ENCODE assay signal across 1 cellular context in the genomic region with DNA sequence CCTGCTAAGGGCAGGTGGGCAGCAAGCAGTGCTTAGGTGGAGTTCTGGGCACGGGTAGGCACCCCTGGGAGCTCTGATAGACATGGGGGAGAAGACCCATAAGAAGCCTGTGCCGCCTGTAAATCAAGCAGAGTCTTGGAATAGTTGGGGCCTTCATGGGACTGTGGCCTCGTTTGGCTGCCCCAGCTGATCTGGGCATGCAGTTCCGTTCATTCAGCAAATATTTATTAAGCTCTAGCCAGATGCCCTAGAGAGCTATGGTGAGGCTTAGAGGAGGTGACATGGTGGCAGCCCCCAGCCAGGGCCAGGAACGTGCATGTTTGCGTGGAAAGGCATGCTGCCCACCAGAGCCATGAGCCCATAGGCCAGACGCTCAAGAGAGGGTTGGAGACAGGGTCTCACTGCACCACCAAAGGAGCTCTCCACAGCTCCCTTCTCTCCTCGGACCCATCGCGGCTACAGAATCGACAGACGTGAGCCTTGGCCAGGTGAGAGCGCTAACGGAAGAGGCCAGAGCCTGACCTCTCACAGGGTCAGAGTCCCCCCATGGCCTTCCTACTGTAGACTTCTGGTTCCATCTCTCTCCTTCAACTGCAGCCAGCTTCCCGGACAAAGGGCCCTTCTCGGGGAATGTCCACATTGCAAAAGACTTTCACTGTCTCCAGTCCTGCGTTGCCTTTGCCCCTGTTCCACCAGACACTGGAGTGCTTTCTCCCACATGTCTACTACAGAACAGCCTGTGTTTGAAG.
A peak's percentile ranks its signal among the peaks of the same experiment; 100 is the strongest.
TF ChIP-seq lines count a peak whose summit lies in the region.

No MANE protein-coding gene starts in this region.

TF ChIP-seq in HepG2, 621 proteins besides CTCF, POLR2A, EP300 and RAD21 (continued from another document and continues in another):
- TF ChIP-seq MEIS1 (CRISPR knock-in tag; IDR thresholded peaks at IDR 0.05; ENCODE audit: borderline replicate concordance) (peak; percentile 35; the same call in 1 of the 2 replicates), ZNF549 (CRISPR knock-in tag; IDR thresholded peaks at IDR 0.05) (no peak), ZNF30 (CRISPR knock-in tag; IDR thresholded peaks at IDR 0.05) (no peak), RNF2 (conservative IDR thresholded peaks at IDR 0.05; ENCODE audit: low read depth) (0 out of 2 replicates have a peak, but pooled peaks have one; percentile 24), ZNF180 (CRISPR knock-in tag; IDR thresholded peaks at IDR 0.05; ENCODE audit: borderline replicate concordance, low read depth) (no peak), HNRNPH1 (optimal IDR thresholded peaks at IDR 0.05; ENCODE audit: low read depth, low read length) (no peak), ZZZ3 (CRISPR knock-in tag; IDR thresholded peaks at IDR 0.05; ENCODE audit: borderline replicate concordance) (no peak), ASH2L (IDR thresholded peaks at IDR 0.05; ENCODE audit: insufficient read length, low read depth, low read length) (no peak), ZNF264 (CRISPR knock-in tag; IDR thresholded peaks at IDR 0.05) (no peak), AGO1 (IDR thresholded peaks at IDR 0.05; ENCODE audit: low read depth, low read length, poor library complexity, severe bottlenecking) (no peak), PHF5A (CRISPR knock-in tag; IDR thresholded peaks at IDR 0.05; ENCODE audit: low read depth, unreplicated experiment) (no peak), ZNF10 (CRISPR knock-in tag; IDR thresholded peaks at IDR 0.05; ENCODE audit: borderline replicate concordance, low read depth) (no peak), ZMYM3 (CRISPR knock-in tag; IDR thresholded peaks at IDR 0.05) (peak; percentile 38; the same call in 1 of the 2 replicates), RARG (CRISPR knock-in tag; IDR thresholded peaks at IDR 0.05; ENCODE audit: low read depth) (no peak), ZNF562 (CRISPR knock-in tag; IDR thresholded peaks at IDR 0.05; ENCODE audit: borderline replicate concordance) (no peak), ZNF441 (CRISPR knock-in tag; IDR thresholded peaks at IDR 0.05; ENCODE audit: borderline replicate concordance) (no peak), ZNF747 (CRISPR knock-in tag; IDR thresholded peaks at IDR 0.05; ENCODE audit: borderline replicate concordance) (no peak), PHF20 (CRISPR knock-in tag; IDR thresholded peaks at IDR 0.05) (no peak), ZC3H4 (CRISPR knock-in tag; IDR thresholded peaks at IDR 0.05; ENCODE audit: borderline replicate concordance) (no peak), HES4 (CRISPR knock-in tag; IDR thresholded peaks at IDR 0.05; ENCODE audit: borderline replicate concordance) (no peak), GABPB1 (CRISPR knock-in tag; IDR thresholded peaks at IDR 0.05) (peak; percentile 38), ATRX (CRISPR knock-in tag; IDR thresholded peaks at IDR 0.05; ENCODE audit: borderline replicate concordance) (no peak), YEATS2 (CRISPR knock-in tag; IDR thresholded peaks at IDR 0.05; ENCODE audit: borderline replicate concordance) (no peak), ZNF607 (CRISPR knock-in tag; IDR thresholded peaks at IDR 0.05; ENCODE audit: borderline replicate concordance) (no peak), SMAD9 (CRISPR knock-in tag; IDR thresholded peaks at IDR 0.05) (no peak), CHD2 (IDR thresholded peaks at IDR 0.05; ENCODE audit: low read depth, low read length) (no peak), SALL1 (CRISPR knock-in tag; IDR thresholded peaks at IDR 0.05) (no peak; the same call in 1 of the 2 replicates), SP4 (CRISPR knock-in tag; IDR thresholded peaks at IDR 0.05) (no peak), TP53 (CRISPR knock-in tag; conservative IDR thresholded peaks at IDR 0.05) (no peak), NFYC (CRISPR knock-in tag; IDR thresholded peaks at IDR 0.05) (no peak), PCBP1 (IDR thresholded peaks at IDR 0.05; ENCODE audit: borderline replicate concordance, low read depth, low read length) (no peak), ZNF660 (CRISPR knock-in tag; IDR thresholded peaks at IDR 0.05; ENCODE audit: borderline replicate concordance, low read depth) (no peak), ZNF138 (CRISPR knock-in tag; IDR thresholded peaks at IDR 0.05; ENCODE audit: low read depth) (no peak), ZNF563 (CRISPR knock-in tag; IDR thresholded peaks at IDR 0.05) (no peak), ZBTB1 (CRISPR knock-in tag; IDR thresholded peaks at IDR 0.05; ENCODE audit: borderline replicate concordance) (no peak), ZNF430 (CRISPR knock-in tag; IDR thresholded peaks at IDR 0.05) (no peak; the same call in 1 of the 2 replicates), ZNF724P (CRISPR knock-in tag; IDR thresholded peaks at IDR 0.05; ENCODE audit: borderline replicate concordance) (no peak), PRMT3 (CRISPR knock-in tag; IDR thresholded peaks at IDR 0.05; ENCODE audit: borderline replicate concordance, low read depth) (no peak), SOX13 (IDR thresholded peaks at IDR 0.05) (no peak), SOX13 (CRISPR knock-in tag; conservative IDR thresholded peaks at IDR 0.05 in 1 of 2, IDR thresholded peaks at IDR 0.05 in 1 of 2) (peak in 1 of 2 experiments; percentile 63; a peak in 2 of 4 replicates)
- TF ChIP-seq, protein P1, sequence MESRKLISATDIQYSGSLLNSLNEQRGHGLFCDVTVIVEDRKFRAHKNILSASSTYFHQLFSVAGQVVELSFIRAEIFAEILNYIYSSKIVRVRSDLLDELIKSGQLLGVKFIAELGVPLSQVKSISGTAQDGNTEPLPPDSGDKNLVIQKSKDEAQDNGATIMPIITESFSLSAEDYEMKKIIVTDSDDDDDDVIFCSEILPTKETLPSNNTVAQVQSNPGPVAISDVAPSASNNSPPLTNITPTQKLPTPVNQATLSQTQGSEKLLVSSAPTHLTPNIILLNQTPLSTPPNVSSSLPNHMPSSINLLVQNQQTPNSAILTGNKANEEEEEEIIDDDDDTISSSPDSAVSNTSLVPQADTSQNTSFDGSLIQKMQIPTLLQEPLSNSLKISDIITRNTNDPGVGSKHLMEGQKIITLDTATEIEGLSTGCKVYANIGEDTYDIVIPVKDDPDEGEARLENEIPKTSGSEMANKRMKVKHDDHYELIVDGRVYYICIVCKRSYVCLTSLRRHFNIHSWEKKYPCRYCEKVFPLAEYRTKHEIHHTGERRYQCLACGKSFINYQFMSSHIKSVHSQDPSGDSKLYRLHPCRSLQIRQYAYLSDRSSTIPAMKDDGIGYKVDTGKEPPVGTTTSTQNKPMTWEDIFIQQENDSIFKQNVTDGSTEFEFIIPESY (CRISPR knock-in tag; IDR thresholded peaks at IDR 0.05), result peak; percentile 10; the same call in 1 of the 2 replicates
- TF ChIP-seq, protein P2, sequence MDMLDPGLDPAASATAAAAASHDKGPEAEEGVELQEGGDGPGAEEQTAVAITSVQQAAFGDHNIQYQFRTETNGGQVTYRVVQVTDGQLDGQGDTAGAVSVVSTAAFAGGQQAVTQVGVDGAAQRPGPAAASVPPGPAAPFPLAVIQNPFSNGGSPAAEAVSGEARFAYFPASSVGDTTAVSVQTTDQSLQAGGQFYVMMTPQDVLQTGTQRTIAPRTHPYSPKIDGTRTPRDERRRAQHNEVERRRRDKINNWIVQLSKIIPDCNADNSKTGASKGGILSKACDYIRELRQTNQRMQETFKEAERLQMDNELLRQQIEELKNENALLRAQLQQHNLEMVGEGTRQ (IDR thresholded peaks at IDR 0.05; ENCODE audit: low read depth, low read length), result no peak
- TF ChIP-seq, protein P2 (CRISPR knock-in tag; IDR thresholded peaks at IDR 0.05; ENCODE audit: borderline replicate concordance), result no peak
- TF ChIP-seq, protein P3, sequence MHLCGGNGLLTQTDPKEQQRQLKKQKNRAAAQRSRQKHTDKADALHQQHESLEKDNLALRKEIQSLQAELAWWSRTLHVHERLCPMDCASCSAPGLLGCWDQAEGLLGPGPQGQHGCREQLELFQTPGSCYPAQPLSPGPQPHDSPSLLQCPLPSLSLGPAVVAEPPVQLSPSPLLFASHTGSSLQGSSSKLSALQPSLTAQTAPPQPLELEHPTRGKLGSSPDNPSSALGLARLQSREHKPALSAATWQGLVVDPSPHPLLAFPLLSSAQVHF (CRISPR knock-in tag; IDR thresholded peaks at IDR 0.05), result no peak
- TF ChIP-seq, protein P4, sequence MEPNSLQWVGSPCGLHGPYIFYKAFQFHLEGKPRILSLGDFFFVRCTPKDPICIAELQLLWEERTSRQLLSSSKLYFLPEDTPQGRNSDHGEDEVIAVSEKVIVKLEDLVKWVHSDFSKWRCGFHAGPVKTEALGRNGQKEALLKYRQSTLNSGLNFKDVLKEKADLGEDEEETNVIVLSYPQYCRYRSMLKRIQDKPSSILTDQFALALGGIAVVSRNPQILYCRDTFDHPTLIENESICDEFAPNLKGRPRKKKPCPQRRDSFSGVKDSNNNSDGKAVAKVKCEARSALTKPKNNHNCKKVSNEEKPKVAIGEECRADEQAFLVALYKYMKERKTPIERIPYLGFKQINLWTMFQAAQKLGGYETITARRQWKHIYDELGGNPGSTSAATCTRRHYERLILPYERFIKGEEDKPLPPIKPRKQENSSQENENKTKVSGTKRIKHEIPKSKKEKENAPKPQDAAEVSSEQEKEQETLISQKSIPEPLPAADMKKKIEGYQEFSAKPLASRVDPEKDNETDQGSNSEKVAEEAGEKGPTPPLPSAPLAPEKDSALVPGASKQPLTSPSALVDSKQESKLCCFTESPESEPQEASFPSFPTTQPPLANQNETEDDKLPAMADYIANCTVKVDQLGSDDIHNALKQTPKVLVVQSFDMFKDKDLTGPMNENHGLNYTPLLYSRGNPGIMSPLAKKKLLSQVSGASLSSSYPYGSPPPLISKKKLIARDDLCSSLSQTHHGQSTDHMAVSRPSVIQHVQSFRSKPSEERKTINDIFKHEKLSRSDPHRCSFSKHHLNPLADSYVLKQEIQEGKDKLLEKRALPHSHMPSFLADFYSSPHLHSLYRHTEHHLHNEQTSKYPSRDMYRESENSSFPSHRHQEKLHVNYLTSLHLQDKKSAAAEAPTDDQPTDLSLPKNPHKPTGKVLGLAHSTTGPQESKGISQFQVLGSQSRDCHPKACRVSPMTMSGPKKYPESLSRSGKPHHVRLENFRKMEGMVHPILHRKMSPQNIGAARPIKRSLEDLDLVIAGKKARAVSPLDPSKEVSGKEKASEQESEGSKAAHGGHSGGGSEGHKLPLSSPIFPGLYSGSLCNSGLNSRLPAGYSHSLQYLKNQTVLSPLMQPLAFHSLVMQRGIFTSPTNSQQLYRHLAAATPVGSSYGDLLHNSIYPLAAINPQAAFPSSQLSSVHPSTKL (CRISPR knock-in tag; IDR thresholded peaks at IDR 0.05), result peak; percentile 73
- TF ChIP-seq, protein P5, sequence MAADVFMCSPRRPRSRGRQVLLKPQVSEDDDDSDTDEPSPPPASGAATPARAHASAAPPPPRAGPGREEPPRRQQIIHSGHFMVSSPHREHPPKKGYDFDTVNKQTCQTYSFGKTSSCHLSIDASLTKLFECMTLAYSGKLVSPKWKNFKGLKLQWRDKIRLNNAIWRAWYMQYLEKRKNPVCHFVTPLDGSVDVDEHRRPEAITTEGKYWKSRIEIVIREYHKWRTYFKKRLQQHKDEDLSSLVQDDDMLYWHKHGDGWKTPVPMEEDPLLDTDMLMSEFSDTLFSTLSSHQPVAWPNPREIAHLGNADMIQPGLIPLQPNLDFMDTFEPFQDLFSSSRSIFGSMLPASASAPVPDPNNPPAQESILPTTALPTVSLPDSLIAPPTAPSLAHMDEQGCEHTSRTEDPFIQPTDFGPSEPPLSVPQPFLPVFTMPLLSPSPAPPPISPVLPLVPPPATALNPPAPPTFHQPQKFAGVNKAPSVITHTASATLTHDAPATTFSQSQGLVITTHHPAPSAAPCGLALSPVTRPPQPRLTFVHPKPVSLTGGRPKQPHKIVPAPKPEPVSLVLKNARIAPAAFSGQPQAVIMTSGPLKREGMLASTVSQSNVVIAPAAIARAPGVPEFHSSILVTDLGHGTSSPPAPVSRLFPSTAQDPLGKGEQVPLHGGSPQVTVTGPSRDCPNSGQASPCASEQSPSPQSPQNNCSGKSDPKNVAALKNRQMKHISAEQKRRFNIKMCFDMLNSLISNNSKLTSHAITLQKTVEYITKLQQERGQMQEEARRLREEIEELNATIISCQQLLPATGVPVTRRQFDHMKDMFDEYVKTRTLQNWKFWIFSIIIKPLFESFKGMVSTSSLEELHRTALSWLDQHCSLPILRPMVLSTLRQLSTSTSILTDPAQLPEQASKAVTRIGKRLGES (CRISPR knock-in tag; IDR thresholded peaks at IDR 0.05; ENCODE audit: borderline replicate concordance), result no peak
- TF ChIP-seq, protein P6, sequence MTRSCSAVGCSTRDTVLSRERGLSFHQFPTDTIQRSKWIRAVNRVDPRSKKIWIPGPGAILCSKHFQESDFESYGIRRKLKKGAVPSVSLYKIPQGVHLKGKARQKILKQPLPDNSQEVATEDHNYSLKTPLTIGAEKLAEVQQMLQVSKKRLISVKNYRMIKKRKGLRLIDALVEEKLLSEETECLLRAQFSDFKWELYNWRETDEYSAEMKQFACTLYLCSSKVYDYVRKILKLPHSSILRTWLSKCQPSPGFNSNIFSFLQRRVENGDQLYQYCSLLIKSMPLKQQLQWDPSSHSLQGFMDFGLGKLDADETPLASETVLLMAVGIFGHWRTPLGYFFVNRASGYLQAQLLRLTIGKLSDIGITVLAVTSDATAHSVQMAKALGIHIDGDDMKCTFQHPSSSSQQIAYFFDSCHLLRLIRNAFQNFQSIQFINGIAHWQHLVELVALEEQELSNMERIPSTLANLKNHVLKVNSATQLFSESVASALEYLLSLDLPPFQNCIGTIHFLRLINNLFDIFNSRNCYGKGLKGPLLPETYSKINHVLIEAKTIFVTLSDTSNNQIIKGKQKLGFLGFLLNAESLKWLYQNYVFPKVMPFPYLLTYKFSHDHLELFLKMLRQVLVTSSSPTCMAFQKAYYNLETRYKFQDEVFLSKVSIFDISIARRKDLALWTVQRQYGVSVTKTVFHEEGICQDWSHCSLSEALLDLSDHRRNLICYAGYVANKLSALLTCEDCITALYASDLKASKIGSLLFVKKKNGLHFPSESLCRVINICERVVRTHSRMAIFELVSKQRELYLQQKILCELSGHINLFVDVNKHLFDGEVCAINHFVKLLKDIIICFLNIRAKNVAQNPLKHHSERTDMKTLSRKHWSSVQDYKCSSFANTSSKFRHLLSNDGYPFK (CRISPR knock-in tag; IDR thresholded peaks at IDR 0.05; ENCODE audit: borderline replicate concordance), result no peak
- TF ChIP-seq, protein P7, sequence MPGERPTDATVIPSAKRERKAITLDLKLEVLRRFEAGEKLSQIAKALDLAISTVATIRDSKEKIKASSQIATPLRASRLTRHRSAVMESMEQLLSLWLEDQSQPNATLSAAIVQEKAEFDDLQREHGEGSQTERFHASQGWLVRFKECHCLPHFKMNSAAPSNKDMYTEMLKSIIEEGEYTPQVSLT (CRISPR knock-in tag; IDR thresholded peaks at IDR 0.05; ENCODE audit: borderline replicate concordance, low read depth), result no peak
- TF ChIP-seq, protein P8, sequence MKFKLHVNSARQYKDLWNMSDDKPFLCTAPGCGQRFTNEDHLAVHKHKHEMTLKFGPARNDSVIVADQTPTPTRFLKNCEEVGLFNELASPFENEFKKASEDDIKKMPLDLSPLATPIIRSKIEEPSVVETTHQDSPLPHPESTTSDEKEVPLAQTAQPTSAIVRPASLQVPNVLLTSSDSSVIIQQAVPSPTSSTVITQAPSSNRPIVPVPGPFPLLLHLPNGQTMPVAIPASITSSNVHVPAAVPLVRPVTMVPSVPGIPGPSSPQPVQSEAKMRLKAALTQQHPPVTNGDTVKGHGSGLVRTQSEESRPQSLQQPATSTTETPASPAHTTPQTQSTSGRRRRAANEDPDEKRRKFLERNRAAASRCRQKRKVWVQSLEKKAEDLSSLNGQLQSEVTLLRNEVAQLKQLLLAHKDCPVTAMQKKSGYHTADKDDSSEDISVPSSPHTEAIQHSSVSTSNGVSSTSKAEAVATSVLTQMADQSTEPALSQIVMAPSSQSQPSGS (CRISPR knock-in tag; IDR thresholded peaks at IDR 0.05), result no peak
